Comparison of ENCODE assay signal across 15 cellular contexts in genomic region chr4:158860856-158861255, GRCh38.
A peak's percentile ranks its signal among the peaks of the same experiment; 100 is the strongest.
DNase-seq lines count a peak whose midpoint lies in the region; ATAC-seq and TF ChIP-seq lines count a peak whose summit lies in the region.
"Had no signal": no experiment of that assay in that cellular context is flagged by ENCODE, and none has a peak within 500 bp of the region (broad histone marks: within the 10 kb centered on the region; RNA-seq: fewer than 3 reads in every experiment).

No MANE protein-coding gene starts in this region.

- H3K27me3 Mint-ChIP-seq in activated naive CD8-positive, alpha-beta T cell treated with anti-CD3 and anti-CD28 coated beads, Interleukin-2, amount 50 U/mL, for 24 hours = no peaks in the 10 kb centered on the region
- no peaks in the 10 kb centered on the region for H3K27me3 Mint-ChIP-seq in activated naive CD8-positive, alpha-beta T cell treated with anti-CD3 and anti-CD28 coated beads for 36 hours

- no peaks in the 10 kb centered on the region for H3K9me3 Mint-ChIP-seq in activated naive CD8-positive, alpha-beta T cell treated with anti-CD3 and anti-CD28 coated beads, Interleukin-2, amount 50 U/mL, for 24 hours
- no peaks in the 10 kb centered on the region for H3K9me3 Mint-ChIP-seq in activated naive CD8-positive, alpha-beta T cell treated with anti-CD3 and anti-CD28 coated beads for 36 hours

- peaks cover 14% of the 10 kb centered on the region for H3K36me3 Mint-ChIP-seq in activated naive CD8-positive, alpha-beta T cell treated with anti-CD3 and anti-CD28 coated beads, Interleukin-2, amount 50 U/mL, for 24 hours (ENCODE audit: low read depth)
- peaks cover 10% of the 10 kb centered on the region for H3K36me3 Mint-ChIP-seq in activated naive CD8-positive, alpha-beta T cell treated with anti-CD3 and anti-CD28 coated beads for 36 hours

- peaks cover 1% of the 10 kb centered on the region for H3K4me1 Mint-ChIP-seq in activated naive CD8-positive, alpha-beta T cell treated with anti-CD3 and anti-CD28 coated beads, Interleukin-2, amount 50 U/mL, for 24 hours
- no peaks in the 10 kb centered on the region for H3K4me1 Mint-ChIP-seq in activated naive CD8-positive, alpha-beta T cell treated with anti-CD3 and anti-CD28 coated beads for 36 hours

- ATAC-seq in activated naive CD8-positive, alpha-beta T cell treated with anti-CD3 and anti-CD28 coated beads, Interleukin-2, amount 50 U/mL, for 24 hours = peak; percentile 59
- peak; percentile 81 for ATAC-seq in GM21737 (IDR thresholded peaks at IDR 0.05; ENCODE audit: unreplicated experiment)
- peak; percentile 69 for ATAC-seq in HG03139 (IDR thresholded peaks at IDR 0.05; ENCODE audit: unreplicated experiment)
- peak; percentile 4 for ATAC-seq in thoracic aorta (ENCODE audit: insufficient number of reproducible peaks, low FRiP score, low read depth)
- ATAC-seq: body of pancreas, K562 had no signal

- DNase-seq in activated naive CD8-positive, alpha-beta T cell treated with anti-CD3 and anti-CD28 coated beads, Interleukin-2, amount 50 U/mL, for 24 hours = no peak
- no peak for DNase-seq in activated naive CD8-positive, alpha-beta T cell treated with anti-CD3 and anti-CD28 coated beads for 36 hours
- no peak for DNase-seq in thoracic aorta (ENCODE audit: low spot score)
- DNase-seq in brain microvascular endothelial cell = no peak
- DNase-seq in NCI-H1930 (lab: John Stamatoyannopoulos, UW) = no peak
- DNase-seq in H4 (ENCODE audit: low spot score) = no peak
- DNase-seq: activated T-cell treated with anti-CD3 and anti-CD28 coated beads, Interleukin-2, amount 50 U/mL, for 1 hour; body of pancreas; esophagus squamous epithelium; NCI-H345; RPMI8226; uterus had no signal

- no peaks in the 10 kb centered on the region for H3K9me3 ChIP-seq in thoracic aorta
- H3K9me3 ChIP-seq: body of pancreas, esophagus squamous epithelium, uterus had no signal

- H3K4me1 ChIP-seq in thoracic aorta (ENCODE audit: control insufficient read depth in 1 of 2, low read depth in 2 of 2) = no peaks in the 10 kb centered on the region
- H3K4me1 ChIP-seq: body of pancreas, esophagus squamous epithelium, uterus had no signal

- H3K36me3 ChIP-seq in thoracic aorta = peaks cover 22% of the 10 kb centered on the region
- H3K36me3 ChIP-seq in brain microvascular endothelial cell (replicated peaks) = peaks cover 3% of the 10 kb centered on the region
- H3K36me3 ChIP-seq: uterus had no signal

- in situ Hi-C loops in brain microvascular endothelial cell (cut with HindIII; ENCODE audit: low pct_ligation_motif_present, low sequenced_read_pairs) = loop anchor here (25.0 kb wide), 1 partner anchor 326 kb away; no protein-coding TSS in a partner anchor

- H3K27me3 ChIP-seq in thoracic aorta (replicated peaks; ENCODE audit: insufficient read depth) (no peaks in the 10 kb centered on the region), brain microvascular endothelial cell (replicated peaks) (no peaks in the 10 kb centered on the region)
- H3K27me3 ChIP-seq: body of pancreas, esophagus squamous epithelium, uterus had no signal

- no peak overlapping the region for H3K27ac ChIP-seq in thoracic aorta
- no peak overlapping the region for H3K27ac ChIP-seq in brain microvascular endothelial cell
- H3K27ac ChIP-seq: body of pancreas, esophagus squamous epithelium, uterus had no signal

- no peak overlapping the region for H3K27ac Mint-ChIP-seq in activated naive CD8-positive, alpha-beta T cell treated with anti-CD3 and anti-CD28 coated beads, Interleukin-2, amount 50 U/mL, for 24 hours
- no peak overlapping the region for H3K27ac Mint-ChIP-seq in activated naive CD8-positive, alpha-beta T cell treated with anti-CD3 and anti-CD28 coated beads for 36 hours

- H3K4me3 ChIP-seq in thoracic aorta (no peak overlapping the region), brain microvascular endothelial cell (ENCODE audit: low read depth, low read length) (no peak overlapping the region)
- H3K4me3 ChIP-seq: body of pancreas, esophagus squamous epithelium, K562, uterus had no signal

- TF ChIP-seq CTCF in thoracic aorta (IDR thresholded peaks at IDR 0.05) (no peak), brain microvascular endothelial cell (IDR thresholded peaks at IDR 0.05; ENCODE audit: low read depth, low read length, missing control alignments) (no peak)

- no peak overlapping the region for H3K4me3 Mint-ChIP-seq in activated naive CD8-positive, alpha-beta T cell treated with anti-CD3 and anti-CD28 coated beads, Interleukin-2, amount 50 U/mL, for 24 hours
- H3K4me3 Mint-ChIP-seq in activated naive CD8-positive, alpha-beta T cell treated with anti-CD3 and anti-CD28 coated beads for 36 hours = no peak overlapping the region

Comparison
In these comparisons a context has a peak if more than half of its experiments do, and no peak if none do; other contexts are left out.
1. ATAC-seq: peak in every context shown above with its lines; median percentile 81 in GM21737; 69 in HG03139; 59 in activated naive CD8-positive, alpha-beta T cell treated with anti-CD3 and anti-CD28 coated beads, Interleukin-2, amount 50 U/mL, for 24 hours; 4 in thoracic aorta.